13 cellular contexts compared by ENCODE assay signal in genomic region chr3:14440531-14441239, GRCh38. TPM values are rescaled to one million over a fixed set of nuclear protein-coding genes. Genes with fewer than 3 reads are reported as not detected.
DNase-seq lines count a peak whose midpoint lies in the region; ATAC-seq, FAIRE-seq and TF ChIP-seq lines count a peak whose summit lies in the region.
"Had no signal": no experiment of that assay in that cellular context is flagged by ENCODE, and none has a peak within 500 bp of the region (broad histone marks: within the 10 kb centered on the region; RNA-seq: fewer than 3 reads in every experiment).

No MANE protein-coding gene starts in this region.

- 0 out of 2 replicates have a peak, but pooled peaks cover 3% of the 10 kb centered on the region for H4K20me1 ChIP-seq in HepG2 (ENCODE audit: insufficient read depth, low read length)

- H3K4me3 ChIP-seq in HepG2 (replicated peaks in 1 of 3; ENCODE audit: insufficient read depth in 1 of 3, low read depth in 2 of 3, low read length in 3 of 3) (no peak overlapping the region), right lobe of liver (no peak overlapping the region)
- H3K4me3 ChIP-seq: psoas muscle had no signal

- TF ChIP-seq CTCF in HepG2 (CRISPR knock-in tag; IDR thresholded peaks at IDR 0.05) (no peak), right lobe of liver (IDR thresholded peaks at IDR 0.05) (no peak), glutamatergic neuron (IDR thresholded peaks at IDR 0.05; ENCODE audit: partially characterized antibody, unreplicated experiment) (no peak)

- BruUV-seq in HepG2 (replicated peaks; lab: Mats Ljungman, UMichigan) = no TSS peak

- no peak overlapping the region for H3K27ac Mint-ChIP-seq in glutamatergic neuron (ENCODE audit: unreplicated experiment)
- H3K27ac Mint-ChIP-seq: activated CD4-positive, alpha-beta T cell treated with anti-CD3 and anti-CD28 coated beads, Interleukin-2, amount 10 ng/mL, durations not matched to agents 7 days and 5 days had no signal

- FAIRE-seq in HepG2 (lab: Jason Lieb, UNC) (no peak), urothelium cell line (lab: Jason Lieb, UNC) (no peak)

- H3K9me3 Mint-ChIP-seq in glutamatergic neuron (ENCODE audit: unreplicated experiment) = no peaks in the 10 kb centered on the region
- H3K9me3 Mint-ChIP-seq: activated CD4-positive, alpha-beta T cell treated with anti-CD3 and anti-CD28 coated beads, Interleukin-2, amount 10 ng/mL, durations not matched to agents 7 days and 5 days had no signal

- H3K4me2 ChIP-seq in HepG2 (ENCODE audit: low read depth, low read length) = no peak overlapping the region

- no peaks in the 10 kb centered on the region for H3K4me1 ChIP-seq in HepG2 (ENCODE audit: insufficient read depth, low read length)
- H3K4me1 ChIP-seq in right lobe of liver = no peaks in the 10 kb centered on the region

- TF ChIP-seq POLR2A in HepG2 (IDR thresholded peaks at IDR 0.05; ENCODE audit: insufficient read depth in 1 of 2, low read depth in 2 of 2, low read length in 2 of 2) (no peak), right lobe of liver (IDR thresholded peaks at IDR 0.05) (no peak)

- no peak overlapping the region for H3K27ac ChIP-seq in HepG2 (ENCODE audit: extremely low read length, insufficient read depth, low read length)
- H3K27ac ChIP-seq in right lobe of liver = no peak overlapping the region
- no peak overlapping the region for H3K27ac ChIP-seq in substantia nigra (ENCODE audit: low read depth, low read length, poor library complexity, severe bottlenecking)
- H3K27ac ChIP-seq: brain microvascular endothelial cell had no signal

- intact Hi-C loops in HepG2 (cut with micrococcal nuclease; ENCODE audit: unreplicated experiment) (no loop called here), right lobe of liver (cut with DNase I) (no loop called here)

- H2AFZ ChIP-seq in HepG2 (ENCODE audit: low read length) = no peak overlapping the region

- in situ Hi-C loops in HepG2 (cut with HindIII; ENCODE audit: extremely low pct_ligation_motif_present, low pct_unique_long_range_greater_than_20kb) = no loop called here

- H3K9ac ChIP-seq in HepG2 (ENCODE audit: insufficient read depth, low read depth, low read length) = no peak overlapping the region

- H3K79me2 ChIP-seq in HepG2 (ENCODE audit: insufficient read depth, low read length) = no peaks in the 10 kb centered on the region

- CTCF ChIA-PET in HepG2 (lab: Yijun Ruan, JAX; ENCODE audit: low intra/inter-chr PET ratio, low total read pairs) = no interaction called here

- DNase-seq in HepG2 (ENCODE audit: low spot score) = no peak
- DNase-seq in right lobe of liver = no peak
- peak; percentile 71 for DNase-seq in NCI-H69 (lab: John Stamatoyannopoulos, UW)
- peak; percentile 51 for DNase-seq in glutamatergic neuron
- peak; percentile 60 for DNase-seq in urothelium cell line (ENCODE audit: low spot score)
- no peak for DNase-seq in substantia nigra (lab: John Stamatoyannopoulos, UW)
- no peak for DNase-seq in SHP77 treated with DMSO at 0.1 percent for 48 hours (lab: John Stamatoyannopoulos, UW)
- no peak for DNase-seq in NCI-H1048 (lab: John Stamatoyannopoulos, UW)
- DNase-seq: activated CD4-positive, alpha-beta T cell treated with anti-CD3 and anti-CD28 coated beads, Interleukin-2, amount 10 ng/mL, durations not matched to agents 7 days and 5 days; brain microvascular endothelial cell; NCI-H446 treated with DMSO at 0.1 percent for 48 hours; psoas muscle had no signal

- TF ChIP-seq RAD21 in HepG2 (CRISPR knock-in tag; IDR thresholded peaks at IDR 0.05) = no peak

- peaks cover 5 to 15% of the 10 kb centered on the region in 2 experiments; a peak in 4 of 5 replicates for H3K36me3 ChIP-seq in HepG2 (replicated peaks in 1 of 2; ENCODE audit: control insufficient read depth in 1 of 2, insufficient read depth in 2 of 2, low read length in 2 of 2)
- no peaks in the 10 kb centered on the region for H3K36me3 ChIP-seq in right lobe of liver

- H3K27me3 ChIP-seq in HepG2 (ENCODE audit: control insufficient read depth in 1 of 2, insufficient read depth in 2 of 2, low read length in 2 of 2) (no peaks in the 10 kb centered on the region), right lobe of liver (peaks cover 0 to 5% of the 10 kb centered on the region in 2 donors)
- H3K27me3 ChIP-seq: brain microvascular endothelial cell had no signal

- H3K4me1 Mint-ChIP-seq in glutamatergic neuron (ENCODE audit: low read depth, unreplicated experiment) = peaks cover 11% of the 10 kb centered on the region

- H3K27me3 Mint-ChIP-seq in glutamatergic neuron (ENCODE audit: unreplicated experiment) = peaks cover 4% of the 10 kb centered on the region
- H3K27me3 Mint-ChIP-seq: activated CD4-positive, alpha-beta T cell treated with anti-CD3 and anti-CD28 coated beads, Interleukin-2, amount 10 ng/mL, durations not matched to agents 7 days and 5 days had no signal

- H3K36me3 Mint-ChIP-seq in glutamatergic neuron (ENCODE audit: unreplicated experiment) = peaks cover 5% of the 10 kb centered on the region

- 94% methylated on average over 6 of the region's 11 CpGs for WGBS in HepG2 (ENCODE audit: low lambda C conversion rate)
- 67% methylated on average over 4 of the region's 11 CpGs for WGBS in right lobe of liver (ENCODE audit: insufficient coverage, low coverage, low lambda C conversion rate, missing lambda C conversion rate)

- POLR2A ChIA-PET in HepG2 (lab: Yijun Ruan, JAX) = no interaction called here

- H3K4me3 Mint-ChIP-seq in glutamatergic neuron (ENCODE audit: unreplicated experiment) = no peak overlapping the region
- H3K4me3 Mint-ChIP-seq: activated CD4-positive, alpha-beta T cell treated with anti-CD3 and anti-CD28 coated beads, Interleukin-2, amount 10 ng/mL, durations not matched to agents 7 days and 5 days had no signal

- no peaks in the 10 kb centered on the region for H3K9me3 ChIP-seq in HepG2 (ENCODE audit: low read length)
- no peaks in the 10 kb centered on the region for H3K9me3 ChIP-seq in right lobe of liver
- H3K9me3 ChIP-seq: heart left ventricle, psoas muscle had no signal

- ATAC-seq in HepG2 = no peak
- ATAC-seq in right lobe of liver = no peak

- TF ChIP-seq EP300 in HepG2 (IDR thresholded peaks at IDR 0.05; ENCODE audit: low read depth in 2 of 2, low read length in 2 of 2) (no peak), HepG2 (CRISPR knock-in tag; IDR thresholded peaks at IDR 0.05; ENCODE audit: borderline replicate concordance) (no peak)

TF ChIP-seq in HepG2, 621 proteins besides CTCF, POLR2A, EP300 and RAD21:
- peak; percentile 29; the same call in 1 of the 2 replicates for TF ChIP-seq RFX1 (IDR thresholded peaks at IDR 0.05)
- TF ChIP-seq, protein P1, sequence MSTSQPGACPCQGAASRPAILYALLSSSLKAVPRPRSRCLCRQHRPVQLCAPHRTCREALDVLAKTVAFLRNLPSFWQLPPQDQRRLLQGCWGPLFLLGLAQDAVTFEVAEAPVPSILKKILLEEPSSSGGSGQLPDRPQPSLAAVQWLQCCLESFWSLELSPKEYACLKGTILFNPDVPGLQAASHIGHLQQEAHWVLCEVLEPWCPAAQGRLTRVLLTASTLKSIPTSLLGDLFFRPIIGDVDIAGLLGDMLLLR (CRISPR knock-in tag; IDR thresholded peaks at IDR 0.05) = no peak
TF ChIP-seq in HepG2: peak in this region for 1.

RNA-seq across cellular contexts. Expression of gene SLC6A6, which starts 38.3 kb away (rescaled TPM):
- total RNA-seq in HepG2 (2016; rRNA removed; fragmentation: Illumina TruSeq; extraction: Trizol) (10.7 and 20.7 TPM in 2 replicates), right lobe of liver (1 to 10 TPM; 1.5 to 8.2 (median 4.1) TPM), glutamatergic neuron (ENCODE audit: unreplicated experiment) (21.9 TPM)
- 8.8 and 11.0 TPM in 2 replicates for total RNA-seq in HepG2 (2016; cell fraction: cytosol; rRNA removed; fragmentation: Illumina TruSeq; extraction: Trizol; ENCODE audit: low read depth)
- 8.8 and 20.3 TPM in 2 replicates for total RNA-seq in HepG2 (2016; cell fraction: insoluble cytoplasmic fraction; rRNA removed; fragmentation: Illumina TruSeq; extraction: Trizol)
- 5.1 and 5.2 TPM in 2 replicates for total RNA-seq in HepG2 (2016; cell fraction: membrane; rRNA removed; fragmentation: Illumina TruSeq; extraction: Trizol)
- total RNA-seq in HepG2 (2016; cell fraction: nucleus; rRNA removed; fragmentation: Illumina TruSeq; extraction: Trizol) = 25.9 and 32.4 TPM in 2 replicates
- 14.1 and 15.4 TPM in 2 replicates for polyA plus RNA-seq in HepG2 (2011; rRNA removed)
- 8.6 and 9.7 TPM in 2 replicates for polyA plus RNA-seq in HepG2 (2011; cell fraction: cytosol; rRNA removed)
- 33.2 and 41.8 TPM in 2 replicates for polyA plus RNA-seq in HepG2 (2011; cell fraction: nucleus; rRNA removed)
- 10.9 and 13.7 TPM in 2 replicates for polyA plus RNA-seq in HepG2 (2012)
- 0.76 and 1.2 TPM in 2 replicates for polyA plus RNA-seq in HepG2 (2016; cell fraction: cytosol; fragmentation: Illumina TruSeq; extraction: Trizol; ENCODE audit: low read depth)
- polyA plus RNA-seq in HepG2 (2016; cell fraction: insoluble cytoplasmic fraction; fragmentation: Illumina TruSeq; extraction: Trizol; ENCODE audit: low read depth) = 5.9 and 6.8 TPM in 2 replicates
- polyA plus RNA-seq in HepG2 (2016; cell fraction: membrane; fragmentation: Illumina TruSeq; extraction: Trizol; ENCODE audit: low read depth) = 1.5 and 1.7 TPM in 2 replicates
- 35.4 and 36.8 TPM in 2 replicates for polyA plus RNA-seq in HepG2 (2016; cell fraction: nucleus; fragmentation: Illumina TruSeq; extraction: Trizol; ENCODE audit: insufficient read depth, low read depth)
- polyA minus RNA-seq in HepG2 (2011; rRNA and poly(A)+ RNA removed; ENCODE audit: low replicate concordance) = 52.1 and 83.7 TPM in 2 replicates
- polyA minus RNA-seq in HepG2 (2011; cell fraction: cytosol; rRNA and poly(A)+ RNA removed) = 14.3 and 18.8 TPM in 2 replicates
- polyA minus RNA-seq in HepG2 (2011; cell fraction: nucleus; rRNA and poly(A)+ RNA removed) = 28.2 and 33.0 TPM in 2 replicates

Comparison
In these comparisons a context has a peak if more than half of its experiments do, and no peak if none do; other contexts are left out.
1. DNase-seq: peak in NCI-H69 (single experiment), glutamatergic neuron (single experiment) and urothelium cell line (single experiment); none in HepG2 (single experiment), right lobe of liver (0 of 3), substantia nigra (0 of 49), SHP77 treated with DMSO at 0.1 percent for 48 hours (single experiment) and NCI-H1048 (single experiment).